Comparison of ENCODE assay signal across 11 cellular contexts in genomic region chr5:172285226-172286143, GRCh38. TPM values are rescaled to one million over a fixed set of nuclear protein-coding genes. Genes with fewer than 3 reads are reported as not detected.
DNase-seq lines count a peak whose midpoint lies in the region; ATAC-seq lines count a peak whose summit lies in the region.
"Had no signal": no experiment of that assay in that cellular context is flagged by ENCODE, and none has a peak within 500 bp of the region (broad histone marks: within the 10 kb centered on the region; RNA-seq: fewer than 3 reads in every experiment).

No MANE protein-coding gene starts in this region.

- H2BK5ac ChIP-seq in mesendoderm (ENCODE audit: low read length), result no peak overlapping the region

- POLR2A ChIA-PET in activated CD8-positive, alpha-beta T cell treated with anti-CD3 and anti-CD28 coated beads, Interleukin-2, amount 10 ng/mL, durations not matched to agents 7 days and 5 days (lab: Charles Lee), result no interaction called here

- no peak overlapping the region for H3K27ac ChIP-seq in mesendoderm (ENCODE audit: low read depth, low read length)

- no peak overlapping the region for H3K4me3 ChIP-seq in mesendoderm (ENCODE audit: low read length)

- no peak overlapping the region for H3K27ac Mint-ChIP-seq in stimulated activated naive CD8-positive, alpha-beta T cell treated with anti-CD3 and anti-CD28 coated beads, Interleukin-15, Interleukin-2, amounts not matched to agents 100 ng/mL and 50 ng/mL, for 24 hours
- no peak overlapping the region for H3K27ac Mint-ChIP-seq in activated CD8-positive, alpha-beta T cell treated with anti-CD3 and anti-CD28 coated beads, Interleukin-2, amount 10 ng/mL, durations not matched to agents 7 days and 5 days

- no peak overlapping the region for H4K5ac ChIP-seq in mesendoderm (ENCODE audit: low read length)

- no peaks in the 10 kb centered on the region for H3K79me1 ChIP-seq in mesendoderm (ENCODE audit: low read length)

- peaks cover 11% of the 10 kb centered on the region for H3K27me3 Mint-ChIP-seq in stimulated activated naive CD8-positive, alpha-beta T cell treated with anti-CD3 and anti-CD28 coated beads, Interleukin-15, Interleukin-2, amounts not matched to agents 100 ng/mL and 50 ng/mL, for 24 hours
- H3K27me3 Mint-ChIP-seq in activated CD8-positive, alpha-beta T cell treated with anti-CD3 and anti-CD28 coated beads, Interleukin-2, amount 10 ng/mL, durations not matched to agents 7 days and 5 days (ENCODE audit: low read depth), result peaks cover 8% of the 10 kb centered on the region

- H2BK15ac ChIP-seq in mesendoderm (replicated peaks; ENCODE audit: low read depth), result no peak overlapping the region

- no peak for DNase-seq in stimulated activated naive CD8-positive, alpha-beta T cell treated with anti-CD3 and anti-CD28 coated beads, Interleukin-15, Interleukin-2, amounts not matched to agents 100 U/mL and 50 U/mL, for 24 hours
- no peak for DNase-seq in activated CD8-positive, alpha-beta T cell treated with anti-CD3 and anti-CD28 coated beads, Interleukin-2, amount 10 ng/mL, durations not matched to agents 7 days and 5 days
- DNase-seq in mesendoderm (peak; percentile 60), HUDEP-2 (lab: John Stamatoyannopoulos, UW; ENCODE audit: unreplicated experiment in 76 of 76) (no peak)
- DNase-seq: COR-L47 had no signal

- H3K4me1 Mint-ChIP-seq in stimulated activated naive CD8-positive, alpha-beta T cell treated with anti-CD3 and anti-CD28 coated beads, Interleukin-15, Interleukin-2, amounts not matched to agents 100 ng/mL and 50 ng/mL, for 24 hours (ENCODE audit: low read depth), result peaks cover 34% of the 10 kb centered on the region
- peaks cover 22% of the 10 kb centered on the region for H3K4me1 Mint-ChIP-seq in activated CD8-positive, alpha-beta T cell treated with anti-CD3 and anti-CD28 coated beads, Interleukin-2, amount 10 ng/mL, durations not matched to agents 7 days and 5 days (ENCODE audit: low read depth)

- no peaks in the 10 kb centered on the region for H3K4me1 ChIP-seq in mesendoderm (ENCODE audit: control insufficient read depth, low read depth, low read length)

- WGBS in mesendoderm (ENCODE audit: extremely low coverage, insufficient coverage, low lambda C conversion rate), result no CpG with 5 or more reads among the region's 15 CpGs

- no peak overlapping the region for H3K56ac ChIP-seq in mesendoderm (ENCODE audit: low read length)

- no peaks in the 10 kb centered on the region for H3K36me3 ChIP-seq in mesendoderm (ENCODE audit: control insufficient read depth, insufficient read depth, low read length)
- H3K36me3 ChIP-seq: adrenal gland, prostate gland had no signal

- no peak overlapping the region for H3K4ac ChIP-seq in mesendoderm (ENCODE audit: low read depth, low read length)

- CTCF ChIA-PET in activated CD8-positive, alpha-beta T cell treated with anti-CD3 and anti-CD28 coated beads, Interleukin-2, amount 10 ng/mL, durations not matched to agents 7 days and 5 days (lab: Charles Lee), result interaction anchor here (1.0 to 2.1 kb wide), 8 partner anchors 8 to 279 kb away, joined by 3 to 12 read pairs (median 4); partner anchors contain the start of genes FBXW11 and STK10

- H3K79me2 ChIP-seq in mesendoderm (ENCODE audit: control insufficient read depth, insufficient read depth, low read length), result peaks cover 22% of the 10 kb centered on the region

- no peaks in the 10 kb centered on the region for H3K36me3 Mint-ChIP-seq in stimulated activated naive CD8-positive, alpha-beta T cell treated with anti-CD3 and anti-CD28 coated beads, Interleukin-15, Interleukin-2, amounts not matched to agents 100 ng/mL and 50 ng/mL, for 24 hours (ENCODE audit: low read depth)
- H3K36me3 Mint-ChIP-seq in activated CD8-positive, alpha-beta T cell treated with anti-CD3 and anti-CD28 coated beads, Interleukin-2, amount 10 ng/mL, durations not matched to agents 7 days and 5 days (ENCODE audit: low read depth), result peaks cover 2% of the 10 kb centered on the region

- H3K4me2 ChIP-seq in mesendoderm (ENCODE audit: low read length), result no peak overlapping the region

- H2BK120ac ChIP-seq in mesendoderm (ENCODE audit: low read depth, low read length), result no peak overlapping the region

- peak overlapping the region; percentile 83 for H3K4me3 Mint-ChIP-seq in stimulated activated naive CD8-positive, alpha-beta T cell treated with anti-CD3 and anti-CD28 coated beads, Interleukin-15, Interleukin-2, amounts not matched to agents 100 ng/mL and 50 ng/mL, for 24 hours
- peak overlapping the region; percentile 81 for H3K4me3 Mint-ChIP-seq in activated CD8-positive, alpha-beta T cell treated with anti-CD3 and anti-CD28 coated beads, Interleukin-2, amount 10 ng/mL, durations not matched to agents 7 days and 5 days

- H4K8ac ChIP-seq in mesendoderm (ENCODE audit: low read depth, low read length), result no peak overlapping the region

- no peaks in the 10 kb centered on the region for H3K27me3 ChIP-seq in mesendoderm (ENCODE audit: insufficient read depth, low read length, poor library complexity)
- H3K27me3 ChIP-seq: adrenal gland had no signal

- no peak overlapping the region for H3K18ac ChIP-seq in mesendoderm (ENCODE audit: low read length)

- H2AK5ac ChIP-seq in mesendoderm (ENCODE audit: low read length), result no peak overlapping the region

- H3K23ac ChIP-seq in mesendoderm (ENCODE audit: low read length), result no peak overlapping the region

- no peak overlapping the region for H3K9ac ChIP-seq in mesendoderm (ENCODE audit: low read length)

- ATAC-seq in stimulated activated naive CD8-positive, alpha-beta T cell treated with anti-CD3 and anti-CD28 coated beads, Interleukin-15, Interleukin-2, amounts not matched to agents 100 U/mL and 50 U/mL, for 24 hours, result no peak
- no peak for ATAC-seq in activated CD8-positive, alpha-beta T cell treated with anti-CD3 and anti-CD28 coated beads, Interleukin-2, amount 10 ng/mL, durations not matched to agents 7 days and 5 days
- ATAC-seq in HG03097 (IDR thresholded peaks at IDR 0.05; ENCODE audit: low FRiP score, unreplicated experiment) (no peak), HG03354 (IDR thresholded peaks at IDR 0.05; ENCODE audit: poor library complexity, severe bottlenecking, unreplicated experiment) (no peak), HG03196 (IDR thresholded peaks at IDR 0.05; ENCODE audit: unreplicated experiment) (no peak)

- H3K9me3 Mint-ChIP-seq in stimulated activated naive CD8-positive, alpha-beta T cell treated with anti-CD3 and anti-CD28 coated beads, Interleukin-15, Interleukin-2, amounts not matched to agents 100 ng/mL and 50 ng/mL, for 24 hours, result no peaks in the 10 kb centered on the region
- no peaks in the 10 kb centered on the region for H3K9me3 Mint-ChIP-seq in activated CD8-positive, alpha-beta T cell treated with anti-CD3 and anti-CD28 coated beads, Interleukin-2, amount 10 ng/mL, durations not matched to agents 7 days and 5 days (ENCODE audit: insufficient read depth)

RNA-seq across cellular contexts. Expression of gene UBTD2, which starts 1.9 kb away (rescaled TPM):
- total RNA-seq in activated CD8-positive, alpha-beta T cell treated with anti-CD3 and anti-CD28 coated beads, Interleukin-2, amount 10 ng/mL, durations not matched to agents 7 days and 5 days, result 10 to 100 TPM; 12.0 to 12.8 TPM
- 23.9 TPM for polyA plus RNA-seq in mesendoderm (2013, experiment 1 of 2)
- polyA plus RNA-seq in mesendoderm (2013, experiment 2 of 2), result 24.4 TPM
